21 cellular contexts compared by ENCODE assay signal in genomic region chr2:188588235-188588634, GRCh38.
DNase-seq lines count a peak whose midpoint lies in the region; ATAC-seq and TF ChIP-seq lines count a peak whose summit lies in the region.
"Had no signal": no experiment of that assay in that cellular context is flagged by ENCODE, and none has a peak within 500 bp of the region (broad histone marks: within the 10 kb centered on the region; RNA-seq: fewer than 3 reads in every experiment).

No MANE protein-coding gene starts in this region.

- no peaks in the 10 kb centered on the region for H3K36me3 Mint-ChIP-seq in activated naive CD4-positive, alpha-beta T cell treated with anti-CD3 and anti-CD28 coated beads, Interleukin-2, amount 10 ng/mL, durations not matched to agents 7 days and 5 days
- H3K36me3 Mint-ChIP-seq: CD8-positive, alpha-beta T cell had no signal

- no peaks in the 10 kb centered on the region for H4K20me1 ChIP-seq in GM23248 (ENCODE audit: insufficient read depth)
- H4K20me1 ChIP-seq: BLaER1 treated with 17β-estradiol and CSF1 and Interleukin-3, amounts not matched to agents 10 nM and 100 nM had no signal

- no peaks in the 10 kb centered on the region for H3K27me3 Mint-ChIP-seq in activated naive CD4-positive, alpha-beta T cell treated with anti-CD3 and anti-CD28 coated beads, Interleukin-2, amount 10 ng/mL, durations not matched to agents 7 days and 5 days

- H3K79me2 ChIP-seq in GM23248 (ENCODE audit: insufficient read depth): no peaks in the 10 kb centered on the region

- peak overlapping the region; percentile 56 for H2AFZ ChIP-seq in GM23248

- H3K9ac ChIP-seq in GM23248: no peak overlapping the region
- no peak overlapping the region for H3K9ac ChIP-seq in adipocyte (ENCODE audit: low read length)
- H3K9ac ChIP-seq: BLaER1 treated with 17β-estradiol and CSF1 and Interleukin-3, amounts not matched to agents 10 nM and 100 nM had no signal

- H3K27ac Mint-ChIP-seq in activated naive CD4-positive, alpha-beta T cell treated with anti-CD3 and anti-CD28 coated beads, Interleukin-2, amount 10 ng/mL, durations not matched to agents 7 days and 5 days: no peak overlapping the region
- H3K27ac Mint-ChIP-seq: CD8-positive, alpha-beta T cell had no signal

- TF ChIP-seq EP300 in upper lobe of left lung (IDR thresholded peaks at IDR 0.05): no peak

- no peaks in the 10 kb centered on the region for H3K9me2 ChIP-seq in GM23248 (ENCODE audit: insufficient read depth)

- H3K4me3 ChIP-seq in GM23248: no peak overlapping the region
- H3K4me3 ChIP-seq in adipocyte (ENCODE audit: low read length): no peak overlapping the region
- no peak overlapping the region for H3K4me3 ChIP-seq in upper lobe of left lung
- H3K4me3 ChIP-seq: BLaER1 treated with 17β-estradiol and CSF1 and Interleukin-3, amounts not matched to agents 10 nM and 100 nM; K562; MG63 had no signal

- CTCF ChIA-PET in activated naive CD4-positive, alpha-beta T cell treated with anti-CD3 and anti-CD28 coated beads, Interleukin-2, amount 10 ng/mL, durations not matched to agents 7 days and 5 days (lab: Charles Lee): no interaction called here

- DNase-seq in GM23248 (no peak), adipocyte (ENCODE audit: low read depth) (peak; percentile 38), foreskin melanocyte (peak; percentile 65), NCI-H345 treated with DMSO at 0.1 percent for 48 hours (lab: John Stamatoyannopoulos, UW; ENCODE audit: unreplicated experiment) (no peak), upper lobe of left lung (no peak)
- DNase-seq in activated naive CD4-positive, alpha-beta T cell treated with anti-CD3 and anti-CD28 coated beads, Interleukin-2, amount 10 ng/mL, durations not matched to agents 7 days and 5 days: no peak
- DNase-seq: ACHN; CD8-positive, alpha-beta T cell; DND-41; MG63; NCI-H1417; NCI-H1694 treated with DMSO at 0.1 percent for 48 hours; NCI-H2081 treated with DMSO at 0.1 percent for 48 hours; NCI-H2171 treated with DMSO at 0.1 percent for 48 hours; NCI-H446; OCI-M1; SW 1271 had no signal

- no peak overlapping the region for H3K4me3 Mint-ChIP-seq in activated naive CD4-positive, alpha-beta T cell treated with anti-CD3 and anti-CD28 coated beads, Interleukin-2, amount 10 ng/mL, durations not matched to agents 7 days and 5 days
- H3K4me3 Mint-ChIP-seq: CD8-positive, alpha-beta T cell had no signal

- H3F3A ChIP-seq in GM23248 (ENCODE audit: insufficient read depth): no peaks in the 10 kb centered on the region

- H3K9me3 ChIP-seq in GM23248 (ENCODE audit: low read depth) (no peaks in the 10 kb centered on the region), adipocyte (ENCODE audit: control insufficient read depth, low read length) (no peaks in the 10 kb centered on the region), upper lobe of left lung (no peaks in the 10 kb centered on the region)
- H3K9me3 ChIP-seq: BLaER1 treated with 17β-estradiol and CSF1 and Interleukin-3, amounts not matched to agents 10 nM and 100 nM; MG63 had no signal

- H3K4me1 ChIP-seq in GM23248 (ENCODE audit: insufficient read depth): 0 out of 2 replicates have a peak, but pooled peaks cover 8% of the 10 kb centered on the region
- peaks cover 6% of the 10 kb centered on the region for H3K4me1 ChIP-seq in adipocyte (ENCODE audit: control insufficient read depth, insufficient read depth, low read length)
- H3K4me1 ChIP-seq in upper lobe of left lung: no peaks in the 10 kb centered on the region
- H3K4me1 ChIP-seq: BLaER1 treated with 17β-estradiol and CSF1 and Interleukin-3, amounts not matched to agents 10 nM and 100 nM had no signal

- no peak overlapping the region for H3K27ac ChIP-seq in GM23248
- H3K27ac ChIP-seq in upper lobe of left lung: no peak overlapping the region
- H3K27ac ChIP-seq: BLaER1 treated with 17β-estradiol and CSF1 and Interleukin-3, amounts not matched to agents 10 nM and 100 nM had no signal

- H3K36me3 ChIP-seq in GM23248 (ENCODE audit: low read depth) (no peaks in the 10 kb centered on the region), adipocyte (ENCODE audit: control insufficient read depth, insufficient read depth, low read length, severe bottlenecking) (no peaks in the 10 kb centered on the region), upper lobe of left lung (peaks cover 0 to 8% (median 0%) of the 10 kb centered on the region in 4 donors)
- H3K36me3 ChIP-seq: BLaER1 treated with 17β-estradiol and CSF1 and Interleukin-3, amounts not matched to agents 10 nM and 100 nM; MG63 had no signal

- H3K4me2 ChIP-seq in GM23248 (ENCODE audit: unreplicated experiment): peak overlapping the region; percentile 2
- H3K4me2 ChIP-seq: BLaER1 treated with 17β-estradiol and CSF1 and Interleukin-3, amounts not matched to agents 10 nM and 100 nM had no signal

- ATAC-seq in upper lobe of left lung (ENCODE audit: low FRiP score in 2 of 2) (no peak), HG02678 (IDR thresholded peaks at IDR 0.05; ENCODE audit: unreplicated experiment) (no peak)
- ATAC-seq: CD8-positive, alpha-beta T cell; K562; Right ventricle myocardium inferior had no signal

- TF ChIP-seq CTCF in upper lobe of left lung (IDR thresholded peaks at IDR 0.05): no peak

- H3K4me1 Mint-ChIP-seq in activated naive CD4-positive, alpha-beta T cell treated with anti-CD3 and anti-CD28 coated beads, Interleukin-2, amount 10 ng/mL, durations not matched to agents 7 days and 5 days: no peaks in the 10 kb centered on the region

- H3K9me3 Mint-ChIP-seq in activated naive CD4-positive, alpha-beta T cell treated with anti-CD3 and anti-CD28 coated beads, Interleukin-2, amount 10 ng/mL, durations not matched to agents 7 days and 5 days: no peaks in the 10 kb centered on the region
- H3K9me3 Mint-ChIP-seq: CD8-positive, alpha-beta T cell had no signal

- in situ Hi-C loops in GM23248 (cut with MboI): no loop called here

- no peak for TF ChIP-seq POLR2A in upper lobe of left lung (IDR thresholded peaks at IDR 0.05)

- H3K27me3 ChIP-seq in GM23248 (replicated peaks; ENCODE audit: insufficient read depth) (no peaks in the 10 kb centered on the region), adipocyte (replicated peaks; ENCODE audit: control insufficient read depth, insufficient read depth, low read length) (no peaks in the 10 kb centered on the region), upper lobe of left lung (no peaks in the 10 kb centered on the region)
- H3K27me3 ChIP-seq: BLaER1 treated with 17β-estradiol and CSF1 and Interleukin-3, amounts not matched to agents 10 nM and 100 nM; MG63 had no signal

Comparison
In these comparisons a context has a peak if more than half of its experiments do, and no peak if none do; other contexts are left out.
1. DNase-seq: peak in adipocyte (single experiment) and foreskin melanocyte (single experiment); none in GM23248 (single experiment), NCI-H345 treated with DMSO at 0.1 percent for 48 hours (single experiment), activated naive CD4-positive, alpha-beta T cell treated with anti-CD3 and anti-CD28 coated beads, Interleukin-2, amount 10 ng/mL, durations not matched to agents 7 days and 5 days (single experiment) and upper lobe of left lung (0 of 2).